ENCODE assay signal across 8 cellular contexts in genomic region chr3:181700168-181701087, GRCh38. TPM values are rescaled to one million over a fixed set of nuclear protein-coding genes. Genes with fewer than 3 reads are reported as not detected.
DNase-seq lines count a peak whose midpoint lies in the region; ATAC-seq and TF ChIP-seq lines count a peak whose summit lies in the region.

No MANE protein-coding gene starts in this region.

- no peak overlapping the region for H2BK5ac ChIP-seq in trophoblast cell (ENCODE audit: low read depth, low read length, poor library complexity)

- peak overlapping the region; percentile 22 for H3K4me3 Mint-ChIP-seq in activated naive CD4-positive, alpha-beta T cell treated with anti-CD3 and anti-CD28 coated beads, Interleukin-2, amount 10 ng/mL, durations not matched to agents 7 days and 5 days

- H3K79me1 ChIP-seq in trophoblast cell (ENCODE audit: low read length): peaks cover 3% of the 10 kb centered on the region

- H3K9me3 Mint-ChIP-seq in activated naive CD4-positive, alpha-beta T cell treated with anti-CD3 and anti-CD28 coated beads, Interleukin-2, amount 10 ng/mL, durations not matched to agents 7 days and 5 days: no peaks in the 10 kb centered on the region

- DNase-seq in EH (ENCODE audit: low read depth): peak; percentile 65
- DNase-seq in HS-5 (ENCODE audit: low read depth): peak; percentile 59
- peak; percentile 86 for DNase-seq in NCI-H748 (lab: John Stamatoyannopoulos, UW; ENCODE audit: unreplicated experiment)
- DNase-seq in activated naive CD4-positive, alpha-beta T cell treated with anti-CD3 and anti-CD28 coated beads, Interleukin-2, amount 10 ng/mL, durations not matched to agents 7 days and 5 days: peak; percentile 67
- peak; percentile 81 to 88 for DNase-seq in cardiac muscle cell (ENCODE audit: low read depth in 1 of 2, low spot score in 1 of 2)
- peak; percentile 56 to 84 for DNase-seq in trophoblast cell
- DNase-seq in mesenteric fat pad (ENCODE audit: low spot score): no peak

- no peak overlapping the region for H4K91ac ChIP-seq in trophoblast cell (ENCODE audit: low read depth, low read length)

- CTCF ChIA-PET in activated naive CD4-positive, alpha-beta T cell treated with anti-CD3 and anti-CD28 coated beads, Interleukin-2, amount 10 ng/mL, durations not matched to agents 7 days and 5 days (lab: Charles Lee): interaction anchor here (0.8 to 3.4 kb wide), 15 partner anchors 8 to 983 kb away, joined by 3 to 18 read pairs (median 6); partner anchors contain the start of gene SOX2

- peak overlapping the region; percentile 51 for H3K4me2 ChIP-seq in trophoblast cell (ENCODE audit: low read length)

- H3K23ac ChIP-seq in trophoblast cell (ENCODE audit: low read length): no peak overlapping the region

- no peak overlapping the region for H3K18ac ChIP-seq in trophoblast cell (ENCODE audit: low read length)

- no peaks in the 10 kb centered on the region for H3K36me3 ChIP-seq in cardiac muscle cell
- H3K36me3 ChIP-seq in trophoblast cell (ENCODE audit: control insufficient read depth in 1 of 2, insufficient read depth in 2 of 2, low read length in 2 of 2): no peaks in the 10 kb centered on the region

- no peak overlapping the region for H3K27ac ChIP-seq in cardiac muscle cell
- H3K27ac ChIP-seq in trophoblast cell (ENCODE audit: low read depth, low read length): no peak overlapping the region

- H3K4me1 ChIP-seq in cardiac muscle cell (ENCODE audit: low read depth) (peaks cover 3% of the 10 kb centered on the region), trophoblast cell (ENCODE audit: control insufficient read depth in 1 of 2, insufficient read depth in 2 of 2, low read length in 2 of 2) (peaks cover 4 to 6% of the 10 kb centered on the region in 2 experiments)

- H3K4me3 ChIP-seq in cardiac muscle cell (no peak overlapping the region), trophoblast cell (ENCODE audit: low read depth, low read length) (no peak overlapping the region)

- no peak overlapping the region for H4K12ac ChIP-seq in trophoblast cell (ENCODE audit: low read depth, low read length)

- H3K4me1 Mint-ChIP-seq in activated naive CD4-positive, alpha-beta T cell treated with anti-CD3 and anti-CD28 coated beads, Interleukin-2, amount 10 ng/mL, durations not matched to agents 7 days and 5 days: peaks cover 32% of the 10 kb centered on the region

- H3K27me3 ChIP-seq in cardiac muscle cell (peaks cover 99% of the 10 kb centered on the region), trophoblast cell (ENCODE audit: insufficient read depth, low read length) (peaks cover 42% of the 10 kb centered on the region)

- H3K9ac ChIP-seq in trophoblast cell (ENCODE audit: low read length): no peak overlapping the region

- no peak overlapping the region for H2AFZ ChIP-seq in trophoblast cell (ENCODE audit: insufficient read depth, low read length, poor library complexity)

- H3K36me3 Mint-ChIP-seq in activated naive CD4-positive, alpha-beta T cell treated with anti-CD3 and anti-CD28 coated beads, Interleukin-2, amount 10 ng/mL, durations not matched to agents 7 days and 5 days: peaks cover 13% of the 10 kb centered on the region

- no peaks in the 10 kb centered on the region for H3K9me3 ChIP-seq in cardiac muscle cell (ENCODE audit: low read depth)
- H3K9me3 ChIP-seq in trophoblast cell (ENCODE audit: insufficient read depth, low read depth, low read length): peaks cover 2% of the 10 kb centered on the region

- H3K27ac Mint-ChIP-seq in activated naive CD4-positive, alpha-beta T cell treated with anti-CD3 and anti-CD28 coated beads, Interleukin-2, amount 10 ng/mL, durations not matched to agents 7 days and 5 days: peak overlapping the region; percentile 17

- H3K4ac ChIP-seq in trophoblast cell (ENCODE audit: low read depth, low read length): no peak overlapping the region

- no peak overlapping the region for H2BK12ac ChIP-seq in trophoblast cell (ENCODE audit: low read length)

- peak; percentile 88 for TF ChIP-seq CTCF in cardiac muscle cell (IDR thresholded peaks at IDR 0.05; ENCODE audit: low read depth, low read length)

- H4K8ac ChIP-seq in trophoblast cell (ENCODE audit: low read depth, low read length): no peak overlapping the region

- H2BK120ac ChIP-seq in trophoblast cell (ENCODE audit: insufficient read depth, low read length, poor library complexity): no peak overlapping the region

- peak; percentile 60 for ATAC-seq in GM21526 (IDR thresholded peaks at IDR 0.05; ENCODE audit: low FRiP score, unreplicated experiment)

- H2AK5ac ChIP-seq in trophoblast cell (ENCODE audit: low read length): no peak overlapping the region

- peaks cover 90% of the 10 kb centered on the region for H3K27me3 Mint-ChIP-seq in activated naive CD4-positive, alpha-beta T cell treated with anti-CD3 and anti-CD28 coated beads, Interleukin-2, amount 10 ng/mL, durations not matched to agents 7 days and 5 days

- H3K14ac ChIP-seq in trophoblast cell (ENCODE audit: low read length): no peak overlapping the region

- no peaks in the 10 kb centered on the region for H3K79me2 ChIP-seq in trophoblast cell (ENCODE audit: control insufficient read depth, insufficient read depth, low read length, poor library complexity)

- WGBS in trophoblast cell (ENCODE audit: extremely low coverage, insufficient coverage, insufficient read length): no CpG with 5 or more reads among the region's 17 CpGs

RNA-seq across cellular contexts. Expression of gene SOX2, which starts 11.3 kb away (rescaled TPM):
- total RNA-seq in cardiac muscle cell (0.18 TPM in 1 of 2 replicates, not detected in the other), mesenteric fat pad (not detected)
- not detected in 2 replicates for polyA plus RNA-seq in cardiac muscle cell
- 0.25 and 0.30 TPM in 2 replicates for polyA plus RNA-seq in trophoblast cell (2013)
